Comparison of ENCODE assay signal across 37 cellular contexts in genomic region chr3:18385706-18386105, GRCh38.
"Had no signal": no experiment of that assay in that cellular context is flagged by ENCODE, and none has a peak within 500 bp of the region (broad histone marks: within the 10 kb centered on the region; RNA-seq: fewer than 3 reads in every experiment).

No MANE protein-coding gene starts in this region.

- H3K27ac ChIP-seq: adrenal gland, body of pancreas, brain microvascular endothelial cell, breast epithelium, VCaP had no signal

- H3K4me3 Mint-ChIP-seq: activated B cell treated with CpG ODN at 0.5 μM for 24 hours; activated CD4-positive, alpha-beta memory T cell treated with anti-CD3 and anti-CD28 coated beads for 36 hours; activated CD4-positive, alpha-beta T cell treated with anti-CD3 and anti-CD28 coated beads, Interleukin-2, amount 10 ng/mL, durations not matched to agents 24 days and 14 days; activated naive CD4-positive, alpha-beta T cell treated with anti-CD3 and anti-CD28 coated beads for 36 hours; activated T-helper 1 cell treated with anti-CD3 and anti-CD28 coated beads, Interleukin-12 subunit alpha, Interleukin-12 subunit beta, Interleukin-2, Interleukin-4 antibody, amounts not matched to agents 30 ng/mL and 10 ng/mL and 1 ng/mL, durations not matched to agents 14 hours and 24 hours and 36 hours; activated T-helper 17 cell treated with anti-CD3 and anti-CD28 coated beads, Interleukin-2, amount 50 U/mL, for 72 hours; T-helper 1 cell treated with Interleukin-12 subunit alpha and Interleukin-12 subunit beta and Interleukin-4 antibody, amounts not matched to agents 30 μg/mL and 1 μg/mL, for 36 hours had no signal

- FAIRE-seq: astrocyte, TTC549 had no signal

- H3K27ac Mint-ChIP-seq: activated B cell treated with CpG ODN at 0.5 μM for 24 hours; activated naive CD4-positive, alpha-beta T cell treated with anti-CD3 and anti-CD28 coated beads for 36 hours; activated naive CD8-positive, alpha-beta T cell treated with anti-CD3 and anti-CD28 coated beads for 36 hours; activated T-helper 17 cell treated with anti-CD3 and anti-CD28 coated beads, Interleukin-2, amount 50 U/mL, for 72 hours had no signal

- DNase-seq: activated B cell treated with CpG ODN at 0.5 μM for 24 hours; activated CD4-positive, alpha-beta memory T cell treated with anti-CD3 and anti-CD28 coated beads for 36 hours; activated CD4-positive, alpha-beta T cell treated with anti-CD3 and anti-CD28 coated beads for 4 hours; activated CD4-positive, alpha-beta T cell treated with anti-CD3 and anti-CD28 coated beads, Interleukin-2, amount 10 ng/mL, durations not matched to agents 24 days and 14 days; activated CD4-positive, alpha-beta T cell treated with anti-CD3 and anti-CD28 coated beads, Interleukin-2, amount 50 U/mL, for 1 hour; activated CD4-positive, alpha-beta T cell treated with anti-CD3 and anti-CD28 coated beads, Interleukin-2, amount 50 U/mL, for 4 hours; activated CD4-positive, CD25-positive, alpha-beta regulatory T cell treated with anti-CD3 and anti-CD28 coated beads, Interleukin-2, amount 50 U/mL, for 72 hours; activated CD8-positive, alpha-beta memory T cell treated with anti-CD3 and anti-CD28 coated beads, Interleukin-2, amount 50 U/mL, for 4 hours; activated CD8-positive, alpha-beta T cell treated with anti-CD3 and anti-CD28 coated beads for 36 hours; activated effector memory CD4-positive, alpha-beta T cell treated with anti-CD3 and anti-CD28 coated beads, Interleukin-2, amount 50 U/mL, for 16 hours; activated gamma-delta T cell treated with Interleukin-2 at 50 U/mL for 16 hours; activated naive CD4-positive, alpha-beta T cell; activated naive CD4-positive, alpha-beta T cell treated with anti-CD3 and anti-CD28 coated beads for 36 hours; activated naive CD4-positive, alpha-beta T cell treated with anti-CD3 and anti-CD28 coated beads, Interleukin-2, amount 50 U/mL, for 16 hours; activated naive CD8-positive, alpha-beta T cell treated with anti-CD3 and anti-CD28 coated beads for 36 hours; activated T-cell treated with anti-CD3 and anti-CD28 coated beads for 4 hours; activated T-cell treated with anti-CD3 and anti-CD28 coated beads, Interleukin-2, amount 50 U/mL, for 24 hours; activated T-cell treated with anti-CD3 and anti-CD28 coated beads, Interleukin-2, amount 50 U/mL, for 48 hours; adrenal gland; amniotic stem cell; aorta; body of pancreas; brain microvascular endothelial cell; central memory CD4-positive, alpha-beta T cell; cerebellar nuclear complex; T-helper 1 cell; T-helper 2 cell; T-helper 9 cell had no signal

- ATAC-seq: activated CD8-positive, alpha-beta T cell treated with anti-CD3 and anti-CD28 coated beads for 36 hours; activated naive CD4-positive, alpha-beta T cell treated with anti-CD3 and anti-CD28 coated beads, Interleukin-2, amount 50 U/mL, for 72 hours; activated T-helper 17 cell treated with anti-CD3 and anti-CD28 coated beads, Interleukin-2, amount 50 U/mL, for 72 hours; body of pancreas had no signal

- H3K9me3 Mint-ChIP-seq: activated B cell treated with CpG ODN at 0.5 μM for 24 hours; activated CD4-positive, alpha-beta memory T cell treated with anti-CD3 and anti-CD28 coated beads for 36 hours; activated CD4-positive, alpha-beta T cell treated with anti-CD3 and anti-CD28 coated beads, Interleukin-2, amount 10 ng/mL, durations not matched to agents 24 days and 14 days; activated CD8-positive, alpha-beta T cell treated with anti-CD3 and anti-CD28 coated beads for 36 hours; activated naive CD4-positive, alpha-beta T cell treated with anti-CD3 and anti-CD28 coated beads for 36 hours; activated naive CD4-positive, alpha-beta T cell treated with anti-CD3 and anti-CD28 coated beads, Interleukin-2, amount 50 U/mL, for 72 hours; activated naive CD8-positive, alpha-beta T cell treated with anti-CD3 and anti-CD28 coated beads for 36 hours; activated T-cell treated with anti-CD3 and anti-CD28 coated beads, Interleukin-2, amount 50 U/mL, for 24 hours; activated T-helper 1 cell treated with anti-CD3 and anti-CD28 coated beads, Interleukin-12 subunit alpha, Interleukin-12 subunit beta, Interleukin-2, Interleukin-4 antibody, amounts not matched to agents 30 ng/mL and 10 ng/mL and 1 ng/mL, durations not matched to agents 14 hours and 24 hours and 36 hours; activated T-helper 17 cell treated with anti-CD3 and anti-CD28 coated beads, Interleukin-2, amount 50 U/mL, for 72 hours; T-helper 1 cell treated with Interleukin-12 subunit alpha and Interleukin-12 subunit beta and Interleukin-4 antibody, amounts not matched to agents 30 μg/mL and 1 μg/mL, for 36 hours; T-helper 2 cell treated with Interferon-gamma antibody and Interleukin-4, amounts not matched to agents 5 μg/mL and 100 μg/mL, for 36 hours had no signal

- H3K27me3 Mint-ChIP-seq: activated B cell treated with CpG ODN at 0.5 μM for 24 hours; activated CD4-positive, alpha-beta memory T cell treated with anti-CD3 and anti-CD28 coated beads for 36 hours; activated CD4-positive, alpha-beta T cell treated with anti-CD3 and anti-CD28 coated beads, Interleukin-2, amount 10 ng/mL, durations not matched to agents 24 days and 14 days; activated CD8-positive, alpha-beta T cell treated with anti-CD3 and anti-CD28 coated beads for 36 hours; activated naive CD8-positive, alpha-beta T cell treated with anti-CD3 and anti-CD28 coated beads for 36 hours; activated T-cell treated with anti-CD3 and anti-CD28 coated beads, Interleukin-2, amount 50 U/mL, for 24 hours; activated T-helper 17 cell treated with anti-CD3 and anti-CD28 coated beads, Interleukin-2, amount 50 U/mL, for 72 hours had no signal

- H3K4me1 Mint-ChIP-seq: activated B cell treated with CpG ODN at 0.5 μM for 24 hours had no signal

- H3K9me3 ChIP-seq: body of pancreas, breast epithelium had no signal

- H3K36me3 ChIP-seq: brain microvascular endothelial cell, breast epithelium had no signal

- H3K4me1 ChIP-seq: adrenal gland, breast epithelium had no signal

- H3K4me3 ChIP-seq: adrenal gland, body of pancreas, breast epithelium had no signal
